8 cellular contexts compared by ENCODE assay signal in the genomic region with DNA sequence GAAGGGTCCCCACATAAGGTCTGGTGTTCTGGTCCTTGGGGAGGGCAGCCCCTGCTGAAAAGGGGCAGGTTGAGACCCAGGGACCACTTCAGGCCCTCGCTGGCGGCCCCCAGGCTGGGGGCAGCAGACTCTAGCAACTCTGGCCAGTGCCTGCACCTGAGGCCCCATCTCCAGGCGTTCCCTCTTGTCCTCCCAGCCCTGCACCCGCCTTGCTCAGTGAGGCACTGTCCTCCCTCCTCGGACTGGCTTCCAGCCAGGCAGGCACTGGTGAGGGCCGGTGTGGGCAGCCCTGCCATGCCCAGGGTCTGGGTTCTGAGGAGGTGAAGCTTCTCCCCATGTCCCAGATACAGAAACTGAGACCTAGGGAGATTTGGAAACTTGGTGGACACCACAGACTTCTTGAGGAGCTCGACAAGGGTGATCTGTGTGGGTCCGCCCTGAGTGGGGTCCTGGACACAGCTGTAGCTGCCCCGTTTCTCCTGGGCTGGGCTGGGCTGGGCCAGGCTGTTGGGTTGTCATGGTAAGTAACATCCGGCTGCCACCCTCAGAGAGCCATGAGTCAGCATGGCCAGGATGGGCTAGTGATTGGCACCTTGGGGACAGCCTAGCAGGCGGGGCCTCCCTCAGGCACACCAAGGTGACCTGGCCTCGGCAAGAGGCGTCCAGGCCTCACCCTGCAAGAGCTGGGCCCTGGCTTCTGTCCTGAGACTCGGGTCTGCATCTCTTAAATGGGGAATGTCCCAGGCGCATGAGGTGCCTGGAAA. TPM values are rescaled to one million over a fixed set of nuclear protein-coding genes. Genes with fewer than 3 reads are reported as not detected.
DNase-seq lines count a peak whose midpoint lies in the region; ATAC-seq, FAIRE-seq and TF ChIP-seq lines count a peak whose summit lies in the region.

No MANE protein-coding gene starts in this region.

- H3K27ac ChIP-seq in keratinocyte (ENCODE audit: control insufficient read depth, insufficient read depth, low read length): peak overlapping the region; percentile 2

- H3K4me3 ChIP-seq in keratinocyte (ENCODE audit: control insufficient read depth in 2 of 3, extremely low read depth in 1 of 3, insufficient read depth in 2 of 3, low read depth in 1 of 3, low read length in 3 of 3): no peak overlapping the region

- H3K9me3 Mint-ChIP-seq in activated naive CD4-positive, alpha-beta T cell treated with anti-CD3 and anti-CD28 coated beads, Interleukin-2, amount 10 ng/mL, durations not matched to agents 7 days and 5 days: peaks cover 29% of the 10 kb centered on the region

- TF ChIP-seq CTCF in keratinocyte (optimal IDR thresholded peaks at IDR 0.05 in 1 of 3, IDR thresholded peaks at IDR 0.05 in 1 of 3, conservative IDR thresholded peaks at IDR 0.05 in 1 of 3; ENCODE audit: extremely low read depth in 1 of 3, insufficient read depth in 2 of 3, low read length in 3 of 3): no peak
- no peak for TF ChIP-seq CTCF in GM13977 (IDR thresholded peaks at IDR 0.05; ENCODE audit: extremely low read depth, insufficient read depth, missing control alignments)

- no peak overlapping the region for H3K4me2 ChIP-seq in keratinocyte (ENCODE audit: control insufficient read depth, extremely low read depth, insufficient read depth, low read depth, low read length)

- peaks cover 14% of the 10 kb centered on the region for H3K4me1 ChIP-seq in keratinocyte (ENCODE audit: control insufficient read depth, extremely low read depth, insufficient read depth, low read length)

- no peaks in the 10 kb centered on the region for H3K79me2 ChIP-seq in keratinocyte (ENCODE audit: control insufficient read depth, insufficient read depth, low read length)

- CTCF ChIA-PET in activated naive CD4-positive, alpha-beta T cell treated with anti-CD3 and anti-CD28 coated beads, Interleukin-2, amount 10 ng/mL, durations not matched to agents 7 days and 5 days (lab: Charles Lee): interaction anchor here (0.6 to 2.3 kb wide), 3 partner anchors 10 to 1864 kb away, joined by 3 to 9 read pairs (median 4); no protein-coding TSS in a partner anchor

- FAIRE-seq in H54 (lab: Jason Lieb, UNC) (no peak), keratinocyte (lab: Jason Lieb, UNC) (no peak)

- peak overlapping the region; percentile 15 for H3K9ac ChIP-seq in keratinocyte (ENCODE audit: control insufficient read depth, extremely low read depth, insufficient read depth, low read length)

- DNase-seq in A172 (ENCODE audit: low spot score) (peak; percentile 95), H54 (ENCODE audit: insufficient read length, low spot score) (peak; percentile 82), keratinocyte (ENCODE audit: low read depth, low spot score) (no peak), GM13977 (ENCODE audit: low spot score) (no peak), hypothalamus (lab: John Stamatoyannopoulos, UW) (no peak), putamen (ENCODE audit: low spot score) (no peak)
- peak; percentile 59 for DNase-seq in activated naive CD4-positive, alpha-beta T cell treated with anti-CD3 and anti-CD28 coated beads, Interleukin-2, amount 10 ng/mL, durations not matched to agents 7 days and 5 days

- no peak overlapping the region for H3K4me3 Mint-ChIP-seq in activated naive CD4-positive, alpha-beta T cell treated with anti-CD3 and anti-CD28 coated beads, Interleukin-2, amount 10 ng/mL, durations not matched to agents 7 days and 5 days

- no peaks in the 10 kb centered on the region for H4K20me1 ChIP-seq in keratinocyte (ENCODE audit: control insufficient read depth, extremely low read depth, insufficient read depth, low read length)

- H3K27me3 Mint-ChIP-seq in activated naive CD4-positive, alpha-beta T cell treated with anti-CD3 and anti-CD28 coated beads, Interleukin-2, amount 10 ng/mL, durations not matched to agents 7 days and 5 days: no peaks in the 10 kb centered on the region

- H3K4me1 Mint-ChIP-seq in activated naive CD4-positive, alpha-beta T cell treated with anti-CD3 and anti-CD28 coated beads, Interleukin-2, amount 10 ng/mL, durations not matched to agents 7 days and 5 days: peaks cover 17% of the 10 kb centered on the region

- H3K36me3 Mint-ChIP-seq in activated naive CD4-positive, alpha-beta T cell treated with anti-CD3 and anti-CD28 coated beads, Interleukin-2, amount 10 ng/mL, durations not matched to agents 7 days and 5 days: peaks cover 32% of the 10 kb centered on the region

- in situ Hi-C loops in GM13977 (cut with MboI; ENCODE audit: low pct_unique_long_range_greater_than_20kb, low sequenced_read_pairs, unreplicated experiment): no loop called here

- H3K9me3 ChIP-seq in keratinocyte (ENCODE audit: control insufficient read depth, low read depth, low read length): peaks cover 5% of the 10 kb centered on the region

- no peaks in the 10 kb centered on the region for H3K9me1 ChIP-seq in keratinocyte (ENCODE audit: control insufficient read depth, extremely low read depth, insufficient read depth, low read length)

- H2AFZ ChIP-seq in keratinocyte (ENCODE audit: control insufficient read depth, low read length): no peak overlapping the region

- H3K27ac Mint-ChIP-seq in activated naive CD4-positive, alpha-beta T cell treated with anti-CD3 and anti-CD28 coated beads, Interleukin-2, amount 10 ng/mL, durations not matched to agents 7 days and 5 days: peak overlapping the region; percentile 60

- no peak for ATAC-seq in HG02970 (IDR thresholded peaks at IDR 0.05; ENCODE audit: low FRiP score, unreplicated experiment)

- dilution Hi-C loops in keratinocyte (cut with MboI; ENCODE audit: extremely low pct_ligation_motif_present, low sequenced_read_pairs): no loop called here

- H3K36me3 ChIP-seq in keratinocyte (ENCODE audit: control insufficient read depth in 2 of 2, extremely low read depth in 1 of 2, insufficient read depth in 2 of 2, low read length in 2 of 2): peaks cover 5 to 15% of the 10 kb centered on the region in 2 experiments

- no peaks in the 10 kb centered on the region for H3K27me3 ChIP-seq in keratinocyte (ENCODE audit: control insufficient read depth, extremely low read depth, insufficient read depth, low read length)

- no peak for TF ChIP-seq POLR2A in H54 (IDR thresholded peaks at IDR 0.05; ENCODE audit: low read depth, low read length)

RNA-seq across cellular contexts. Expression of a gene that starts 11.1 kb away (rescaled TPM):
- 30.8 and 34.4 TPM in 2 replicates for total RNA-seq in A172 (2014; rRNA removed; shearing (Covaris generic))
- 24.3 to 36.0 TPM (median 27.3 TPM) in 3 replicates for polyA plus RNA-seq in keratinocyte
- polyA plus RNA-seq in keratinocyte (2011; ENCODE audit: low read depth): 52.2 TPM
- polyA plus RNA-seq in keratinocyte (2011; cell fraction: cytosol; rRNA removed): 35.3 and 141 TPM in 2 replicates
- polyA plus RNA-seq in keratinocyte (2011; cell fraction: nucleus; rRNA removed): 15.6 and 36.1 TPM in 2 replicates
- polyA plus RNA-seq in keratinocyte (2012; ENCODE audit: low replicate concordance): 80.5 and 153 TPM in 2 replicates
- 2.6 to 28.4 TPM (median 4.5 TPM) in 3 replicates for polyA minus RNA-seq in keratinocyte
- 91.1 TPM for polyA minus RNA-seq in keratinocyte (2011; cell fraction: cytosol; rRNA and poly(A)+ RNA removed)
- 12.3 and 12.4 TPM in 2 replicates for polyA minus RNA-seq in keratinocyte (2011; cell fraction: nucleus; rRNA and poly(A)+ RNA removed)

RNA-seq across cellular contexts. Expression of a gene that starts 51.8 kb away (rescaled TPM):
- total RNA-seq in A172 (2014; rRNA removed; shearing (Covaris generic)): 149 and 162 TPM in 2 replicates
- polyA plus RNA-seq in keratinocyte: 92.2 to 136 TPM (median 108 TPM) in 3 replicates
- 384 TPM for polyA plus RNA-seq in keratinocyte (2011; ENCODE audit: low read depth)
- polyA plus RNA-seq in keratinocyte (2011; cell fraction: cytosol; rRNA removed): 104 and 177 TPM in 2 replicates
- 146 and 160 TPM in 2 replicates for polyA plus RNA-seq in keratinocyte (2011; cell fraction: nucleus; rRNA removed)
- polyA plus RNA-seq in keratinocyte (2012; ENCODE audit: low replicate concordance): 80.7 and 121 TPM in 2 replicates
- 56.5 to 117 TPM (median 69.2 TPM) in 3 replicates for polyA minus RNA-seq in keratinocyte
- polyA minus RNA-seq in keratinocyte (2011; cell fraction: cytosol; rRNA and poly(A)+ RNA removed): 68.1 TPM
- 46.6 and 92.2 TPM in 2 replicates for polyA minus RNA-seq in keratinocyte (2011; cell fraction: nucleus; rRNA and poly(A)+ RNA removed)

RNA-seq across cellular contexts. Expression of a gene that starts 54.8 kb away (rescaled TPM):
- total RNA-seq in A172 (2014; rRNA removed; shearing (Covaris generic)): 32.5 and 40.5 TPM in 2 replicates
- polyA plus RNA-seq in keratinocyte: 0.06 to 0.49 TPM (median 0.37 TPM) in 3 replicates
- polyA plus RNA-seq in keratinocyte (2011; ENCODE audit: low read depth): 9.8 TPM
- 0.21 and 0.24 TPM in 2 replicates for polyA plus RNA-seq in keratinocyte (2011; cell fraction: cytosol; rRNA removed)
- polyA plus RNA-seq in keratinocyte (2011; cell fraction: nucleus; rRNA removed): 0.23 and 0.27 TPM in 2 replicates
- 0.26 and 7.1 TPM in 2 replicates for polyA plus RNA-seq in keratinocyte (2012; ENCODE audit: low replicate concordance)
- not detected in 3 replicates for polyA minus RNA-seq in keratinocyte
- 2.9 TPM for polyA minus RNA-seq in keratinocyte (2011; cell fraction: cytosol; rRNA and poly(A)+ RNA removed)
- polyA minus RNA-seq in keratinocyte (2011; cell fraction: nucleus; rRNA and poly(A)+ RNA removed): 0.31 and 0.84 TPM in 2 replicates

Comparison
In these comparisons a context has a peak if more than half of its experiments do, and no peak if none do; other contexts are left out.
1. DNase-seq: peak in A172 (single experiment), H54 (single experiment) and activated naive CD4-positive, alpha-beta T cell treated with anti-CD3 and anti-CD28 coated beads, Interleukin-2, amount 10 ng/mL, durations not matched to agents 7 days and 5 days (single experiment); none in keratinocyte (single experiment), GM13977 (single experiment), hypothalamus (0 of 51) and putamen (single experiment).